In the genomic region with DNA sequence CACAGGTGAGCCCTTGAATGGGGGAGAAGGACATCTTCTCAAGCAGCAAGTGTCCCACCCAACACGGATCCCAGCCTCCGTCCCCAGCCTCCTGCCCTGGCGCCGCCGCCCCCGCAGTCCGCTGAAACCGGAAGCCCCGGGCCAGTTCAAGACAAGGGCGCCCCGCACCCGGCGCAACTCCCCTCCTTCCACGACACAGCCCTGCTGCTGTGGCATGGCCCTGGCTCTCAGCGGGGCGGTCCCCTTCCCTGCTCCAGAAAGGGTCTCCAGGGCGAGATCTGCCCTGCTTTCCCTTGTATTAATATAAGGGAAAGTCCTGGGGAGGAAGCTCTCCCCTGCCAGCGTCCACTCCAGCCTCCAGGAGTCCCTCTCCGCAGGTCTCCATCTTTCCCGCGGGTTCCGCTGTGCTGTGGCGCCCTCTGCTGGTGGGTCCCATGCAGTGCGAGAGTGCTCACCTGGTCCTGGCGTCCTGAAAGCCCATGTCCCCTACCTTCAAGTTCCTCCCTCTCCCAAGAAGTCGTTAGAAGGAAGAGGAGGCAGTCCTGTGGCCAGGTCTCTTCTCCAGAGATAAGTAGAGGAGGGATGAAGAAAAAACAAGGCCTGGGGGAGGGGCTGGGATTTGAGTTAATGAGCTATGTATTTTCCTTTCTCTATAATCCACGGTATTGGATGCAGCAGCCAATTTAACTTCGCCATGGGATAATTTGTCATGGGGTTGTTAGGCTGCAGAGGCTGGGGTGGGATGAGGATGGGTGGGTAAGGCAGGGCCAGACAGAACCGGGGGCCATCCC, we compare ENCODE assay signal across 8 cellular contexts.
DNase-seq lines count a peak whose midpoint lies in the region; ATAC-seq and TF ChIP-seq lines count a peak whose summit lies in the region.

No MANE protein-coding gene starts in this region.

- BruUV-seq in Panc1 (replicated peaks; lab: Mats Ljungman, UMichigan) = no TSS peak

- H3K4me1 Mint-ChIP-seq in CD8-positive, alpha-beta memory T cell = peaks cover 2 to 9% (median 8%) of the 10 kb centered on the region in 3 donors
- H3K4me1 Mint-ChIP-seq in activated naive CD4-positive, alpha-beta T cell treated with anti-CD3 and anti-CD28 coated beads, Interleukin-2, amount 10 ng/mL, durations not matched to agents 7 days and 5 days = peaks cover 3% of the 10 kb centered on the region

- H3K27me3 Mint-ChIP-seq in CD8-positive, alpha-beta memory T cell = peaks cover 10 to 32% of the 10 kb centered on the region in 2 donors
- peaks cover 22% of the 10 kb centered on the region for H3K27me3 Mint-ChIP-seq in activated naive CD4-positive, alpha-beta T cell treated with anti-CD3 and anti-CD28 coated beads, Interleukin-2, amount 10 ng/mL, durations not matched to agents 7 days and 5 days

- DNase-seq in CD8-positive, alpha-beta memory T cell = peak in 4 of 5 donors; percentile 14 to 54 (median 34)
- DNase-seq in HPDE6-E6E7 (ENCODE audit: extremely low spot score) = peak; percentile 34
- DNase-seq in Panc1 (ENCODE audit: low read depth, low spot score) = no peak
- peak; percentile 70 for DNase-seq in activated naive CD4-positive, alpha-beta T cell treated with anti-CD3 and anti-CD28 coated beads, Interleukin-2, amount 10 ng/mL, durations not matched to agents 7 days and 5 days
- DNase-seq in stimulated activated CD8-positive, alpha-beta memory T cell treated with anti-CD3 and anti-CD28 coated beads, Interleukin-2, amount 100 ng/mL, for 48 hours (ENCODE audit: low read depth in 2 of 2) = peak; percentile 23 to 59
- DNase-seq in NCI-H226 = no peak

- intact Hi-C loops in Panc1 (cut with micrococcal nuclease; ENCODE audit: unreplicated experiment) = no loop called here

- peak overlapping the region; percentile 42 for H3K9ac ChIP-seq in iPS-15b (ENCODE audit: low read depth, low read length)

- H3K9me3 Mint-ChIP-seq in CD8-positive, alpha-beta memory T cell = peaks cover 0 to 8% (median 2%) of the 10 kb centered on the region in 5 donors
- peaks cover 3% of the 10 kb centered on the region for H3K9me3 Mint-ChIP-seq in activated naive CD4-positive, alpha-beta T cell treated with anti-CD3 and anti-CD28 coated beads, Interleukin-2, amount 10 ng/mL, durations not matched to agents 7 days and 5 days

- CTCF ChIA-PET in CD8-positive, alpha-beta memory T cell (lab: Charles Lee) = interaction anchor here (0.9 to 2.2 kb wide), 2 partner anchors 10 kb away, joined by 3 to 7 read pairs; no protein-coding TSS in a partner anchor
- CTCF ChIA-PET in Panc1 (lab: Charles Lee) = interaction anchor here (0.5 to 0.7 kb wide), 2 partner anchors 214 to 493 kb away, joined by 3 to 4 read pairs; no protein-coding TSS in a partner anchor
- CTCF ChIA-PET in activated naive CD4-positive, alpha-beta T cell treated with anti-CD3 and anti-CD28 coated beads, Interleukin-2, amount 10 ng/mL, durations not matched to agents 7 days and 5 days (lab: Charles Lee) = interaction anchor here (0.7 to 1.7 kb wide), 11 partner anchors 10 to 685 kb away, joined by 3 to 7 read pairs (median 3); no protein-coding TSS in a partner anchor

- no peaks in the 10 kb centered on the region for H3K27me3 ChIP-seq in CD8-positive, alpha-beta memory T cell (ENCODE audit: insufficient read depth, low read length, poor library complexity, severe bottlenecking)
- H3K27me3 ChIP-seq in Panc1 (ENCODE audit: control insufficient read depth, insufficient read depth, low read length) = no peaks in the 10 kb centered on the region; the same call in 1 of the 2 replicates
- peaks cover 3% of the 10 kb centered on the region for H3K27me3 ChIP-seq in iPS-15b (ENCODE audit: control insufficient read depth, insufficient read depth, low read length)

- H3K4me3 Mint-ChIP-seq in CD8-positive, alpha-beta memory T cell = no peak overlapping the region
- no peak overlapping the region for H3K4me3 Mint-ChIP-seq in activated naive CD4-positive, alpha-beta T cell treated with anti-CD3 and anti-CD28 coated beads, Interleukin-2, amount 10 ng/mL, durations not matched to agents 7 days and 5 days

- H3K4me1 ChIP-seq in CD8-positive, alpha-beta memory T cell (ENCODE audit: insufficient read depth, low read length) = peaks cover under 1% of the 10 kb centered on the region
- no peaks in the 10 kb centered on the region for H3K4me1 ChIP-seq in Panc1 (ENCODE audit: control insufficient read depth, insufficient read depth, low read length)
- H3K4me1 ChIP-seq in iPS-15b (ENCODE audit: control insufficient read depth, insufficient read depth, low read length) = no peaks in the 10 kb centered on the region

- no peak overlapping the region for H3K27ac Mint-ChIP-seq in CD8-positive, alpha-beta memory T cell
- no peak overlapping the region for H3K27ac Mint-ChIP-seq in activated naive CD4-positive, alpha-beta T cell treated with anti-CD3 and anti-CD28 coated beads, Interleukin-2, amount 10 ng/mL, durations not matched to agents 7 days and 5 days

- POLR2A ChIA-PET in CD8-positive, alpha-beta memory T cell (lab: Charles Lee) = no interaction called here
- POLR2A ChIA-PET in Panc1 (lab: Charles Lee) = no interaction called here

- peak; percentile 57; the same call in 1 of the 2 replicates for ATAC-seq in Panc1
- no peak for ATAC-seq in HG02678 (IDR thresholded peaks at IDR 0.05; ENCODE audit: unreplicated experiment)

- H3K9me3 ChIP-seq in CD8-positive, alpha-beta memory T cell (ENCODE audit: low read length) = no peaks in the 10 kb centered on the region
- H3K9me3 ChIP-seq in Panc1 (ENCODE audit: control insufficient read depth, insufficient read depth, low read depth, low read length) = no peaks in the 10 kb centered on the region
- no peaks in the 10 kb centered on the region for H3K9me3 ChIP-seq in iPS-15b (ENCODE audit: control insufficient read depth, insufficient read depth, low read length)

- no peak overlapping the region for H3K4me3 ChIP-seq in CD8-positive, alpha-beta memory T cell (ENCODE audit: low read length)
- no peak overlapping the region for H3K4me3 ChIP-seq in Panc1 (ENCODE audit: low read depth in 2 of 2, low read length in 2 of 2)
- peak overlapping the region; percentile 67 for H3K4me3 ChIP-seq in iPS-15b (ENCODE audit: low read depth, low read length)

- H3K27ac ChIP-seq in CD8-positive, alpha-beta memory T cell (ENCODE audit: low read depth, low read length) = no peak overlapping the region
- no peak overlapping the region for H3K27ac ChIP-seq in Panc1 (ENCODE audit: low read length)

- in situ Hi-C loops in Panc1 (cut with HindIII; ENCODE audit: low pct_unique_long_range_greater_than_20kb, low sequenced_read_pairs) = no loop called here

- H3K36me3 Mint-ChIP-seq in CD8-positive, alpha-beta memory T cell = peaks cover 0 to 10% (median 0%) of the 10 kb centered on the region in 3 donors
- no peaks in the 10 kb centered on the region for H3K36me3 Mint-ChIP-seq in activated naive CD4-positive, alpha-beta T cell treated with anti-CD3 and anti-CD28 coated beads, Interleukin-2, amount 10 ng/mL, durations not matched to agents 7 days and 5 days

- no peaks in the 10 kb centered on the region for H3K36me3 ChIP-seq in CD8-positive, alpha-beta memory T cell (ENCODE audit: insufficient read depth, low read length)
- H3K36me3 ChIP-seq in Panc1 (ENCODE audit: control insufficient read depth, insufficient read depth, low read length) (no peaks in the 10 kb centered on the region), iPS-15b (ENCODE audit: control insufficient read depth, insufficient read depth, low read length) (no peaks in the 10 kb centered on the region)

- TF ChIP-seq CTCF in Panc1 (IDR thresholded peaks at IDR 0.05) = peak; percentile 79

Comparison
In these comparisons a context has a peak if more than half of its experiments do, and no peak if none do; other contexts are left out.
1. DNase-seq: peak in CD8-positive, alpha-beta memory T cell (4 of 5), HPDE6-E6E7 (single experiment), activated naive CD4-positive, alpha-beta T cell treated with anti-CD3 and anti-CD28 coated beads, Interleukin-2, amount 10 ng/mL, durations not matched to agents 7 days and 5 days (single experiment) and stimulated activated CD8-positive, alpha-beta memory T cell treated with anti-CD3 and anti-CD28 coated beads, Interleukin-2, amount 100 ng/mL, for 48 hours (2 of 2); none in Panc1 (single experiment) and NCI-H226 (single experiment).